Comparison of ENCODE assay signal across 19 cellular contexts in genomic region chr1:231705860-231706553, GRCh38.
DNase-seq lines count a peak whose midpoint lies in the region; ATAC-seq, FAIRE-seq and TF ChIP-seq lines count a peak whose summit lies in the region.
"Had no signal": no experiment of that assay in that cellular context is flagged by ENCODE, and none has a peak within 500 bp of the region (broad histone marks: within the 10 kb centered on the region; RNA-seq: fewer than 3 reads in every experiment).

No MANE protein-coding gene starts in this region.

- H3K4me3 ChIP-seq in IMR-90 (ENCODE audit: insufficient read depth, low read depth, low read length) (no peak overlapping the region), K562 (no peak overlapping the region)
- H3K4me3 ChIP-seq: SJSA1 had no signal

- TF ChIP-seq POLR2A in IMR-90 (IDR thresholded peaks at IDR 0.05; ENCODE audit: low read depth, low read length) (no peak), K562 (conservative IDR thresholded peaks at IDR 0.05) (no peak)

- no peak for FAIRE-seq in K562 (lab: Jason Lieb, UNC)
- FAIRE-seq: GM19239 had no signal

- H2BK120ac ChIP-seq in IMR-90 (ENCODE audit: low read depth, low read length), result no peak overlapping the region

- H3K14ac ChIP-seq in IMR-90 (replicated peaks; ENCODE audit: low read depth, low read length), result no peak overlapping the region

- H3K9me1 ChIP-seq in IMR-90 (ENCODE audit: insufficient read depth, low read length) (no peaks in the 10 kb centered on the region; the same call in 1 of the 2 replicates), K562 (ENCODE audit: control insufficient read depth, insufficient read depth, low read length) (no peaks in the 10 kb centered on the region)

- H2BK5ac ChIP-seq in IMR-90 (ENCODE audit: low read depth, low read length, poor library complexity, severe bottlenecking), result no peak overlapping the region

- H4K8ac ChIP-seq in IMR-90 (ENCODE audit: low read depth in 2 of 2, low read length in 2 of 2), result no peak overlapping the region

- no peak overlapping the region for H2BK15ac ChIP-seq in IMR-90 (ENCODE audit: low read depth, low read length)

- no peak overlapping the region for H3K4ac ChIP-seq in IMR-90 (ENCODE audit: low read depth, low read length)

- H3K23ac ChIP-seq in IMR-90 (ENCODE audit: low read depth, low read length), result no peak overlapping the region

- no peaks in the 10 kb centered on the region for H3K27me3 ChIP-seq in IMR-90 (ENCODE audit: control insufficient read depth, insufficient read depth, low read length)
- H3K27me3 ChIP-seq in K562 (ENCODE audit: control insufficient read depth in 2 of 2, insufficient read depth in 2 of 2, low read length in 2 of 2), result peaks cover 0 to 4% of the 10 kb centered on the region in 2 experiments; a peak in 1 of 5 replicates
- H3K27me3 ChIP-seq: SJSA1 had no signal

- POLR2A ChIA-PET in IMR-90 (lab: Charles Lee; ENCODE audit: unreplicated experiment) (no interaction called here), K562 (lab: Yijun Ruan, JAX) (no interaction called here)

- H3K4me1 ChIP-seq in IMR-90 (ENCODE audit: control insufficient read depth, insufficient read depth, low read length) (peaks cover 18% of the 10 kb centered on the region), K562 (replicated peaks in 1 of 2; ENCODE audit: control insufficient read depth in 2 of 2, insufficient read depth in 2 of 2, low read length in 2 of 2) (no peaks in the 10 kb centered on the region)

- no peak overlapping the region for H3K56ac ChIP-seq in IMR-90 (ENCODE audit: extremely low read depth, insufficient read depth, low read length)

- H4K5ac ChIP-seq in IMR-90 (ENCODE audit: low read depth, low read length), result no peak overlapping the region; the same call in 1 of the 2 replicates

- H3K4me2 ChIP-seq in IMR-90 (ENCODE audit: low read depth, low read length), result peak overlapping the region; percentile 17; the same call in 1 of the 2 replicates
- no peak overlapping the region for H3K4me2 ChIP-seq in K562 (ENCODE audit: insufficient read depth, low read length)

- TF ChIP-seq RAD21 in IMR-90 (IDR thresholded peaks at IDR 0.05; ENCODE audit: low read length), result no peak
- no peak for TF ChIP-seq RAD21 in K562 (CRISPR knock-in tag; conservative IDR thresholded peaks at IDR 0.05 in 1 of 2, IDR thresholded peaks at IDR 0.05 in 1 of 2)

- peak overlapping the region; percentile 75 to 91 (median 76) for H3K27ac Mint-ChIP-seq in nephron

- no peak overlapping the region for H3K27ac ChIP-seq in IMR-90 (ENCODE audit: insufficient read depth, low read length)
- H3K27ac ChIP-seq in K562 (ENCODE audit: extremely low read depth, low read depth, low read length), result no peak overlapping the region
- H3K27ac ChIP-seq: C4-2B, RWPE1, SJSA1 had no signal

- H3K27me3 Mint-ChIP-seq in nephron (ENCODE audit: low read depth), result no peaks in the 10 kb centered on the region

- H3K4me1 Mint-ChIP-seq in nephron, result peaks cover 36% of the 10 kb centered on the region

- no TSS peak for BruUV-seq in IMR-90 (replicated peaks; lab: Mats Ljungman, UMichigan)
- no TSS peak for BruUV-seq in K562 (replicated peaks; lab: Mats Ljungman, UMichigan)

- in situ Hi-C loops in IMR-90 (cut with MboI; ENCODE audit: low sequenced_read_pairs), result no loop called here
- in situ Hi-C loops in K562 (cut with MboI), result no loop called here

- intact Hi-C loops in IMR-90 (cut with micrococcal nuclease) (no loop called here), K562 (cut with micrococcal nuclease) (no loop called here)

- H4K91ac ChIP-seq in IMR-90 (ENCODE audit: insufficient read depth, low read depth, low read length), result no peak overlapping the region

- ATAC-seq in IMR-90 (ENCODE audit: low read depth), result no peak
- peak; percentile 54; the same call in 2 of the 3 replicates for ATAC-seq in K562
- no peak for ATAC-seq in HG03520 (IDR thresholded peaks at IDR 0.05; ENCODE audit: unreplicated experiment)

- no peak overlapping the region for H2AK9ac ChIP-seq in IMR-90 (replicated peaks; ENCODE audit: low read depth, low read length, poor library complexity)

- H3K9me3 ChIP-seq in IMR-90 (ENCODE audit: control insufficient read depth, insufficient read depth, low read length) (no peaks in the 10 kb centered on the region), K562 (replicated peaks; ENCODE audit: control insufficient read depth, insufficient read depth, low read depth, low read length) (no peaks in the 10 kb centered on the region)
- H3K9me3 ChIP-seq: SJSA1 had no signal

- TF ChIP-seq CTCF in IMR-90 (conservative IDR thresholded peaks at IDR 0.05; ENCODE audit: low read depth, low read length) (no peak), K562 (IDR thresholded peaks at IDR 0.05 in 2 of 3, conservative IDR thresholded peaks at IDR 0.05 in 1 of 3; ENCODE audit: insufficient read depth in 2 of 3, low read depth in 1 of 3, low read length in 3 of 3) (no peak), nephron (IDR thresholded peaks at IDR 0.05; ENCODE audit: unreplicated experiment in 3 of 3) (no peak)

- no peaks in the 10 kb centered on the region for H3K79me2 ChIP-seq in K562 (ENCODE audit: control insufficient read depth, insufficient read depth, low read length)

- H2AK5ac ChIP-seq in IMR-90 (ENCODE audit: low read depth, low read length), result no peak overlapping the region

- H4K20me1 ChIP-seq in IMR-90 (ENCODE audit: insufficient read depth, low read length) (no peaks in the 10 kb centered on the region), K562 (replicated peaks; ENCODE audit: control insufficient read depth, insufficient read depth, low read length) (no peaks in the 10 kb centered on the region)

- H3K4me3 Mint-ChIP-seq in nephron, result peak overlapping the region in 1 of 3 experiments; percentile 27

- peaks cover 3% of the 10 kb centered on the region; the same call in 1 of the 2 replicates for H3K36me3 ChIP-seq in IMR-90 (ENCODE audit: control insufficient read depth, insufficient read depth, low read length)
- no peaks in the 10 kb centered on the region for H3K36me3 ChIP-seq in K562 (ENCODE audit: control insufficient read depth, insufficient read depth, low read length)
- H3K36me3 ChIP-seq: SJSA1 had no signal

- CTCF ChIA-PET in IMR-90 (lab: Yijun Ruan, JAX), result no interaction called here
- CTCF ChIA-PET in K562 (lab: Yijun Ruan, JAX; ENCODE audit: low intra/inter-chr PET ratio), result no interaction called here

- H3K9ac ChIP-seq in IMR-90 (ENCODE audit: low read depth, low read length) (no peak overlapping the region), K562 (ENCODE audit: insufficient read depth in 1 of 2, low read depth in 2 of 2, low read length in 2 of 2) (no peak overlapping the region)

- no peak for TF ChIP-seq EP300 in K562 (IDR thresholded peaks at IDR 0.05; ENCODE audit: low read length)

- DNase-seq in CMK (ENCODE audit: low read depth) (peak; percentile 9), IMR-90 (no peak), K562 (ENCODE audit: extremely low read depth in 1 of 4, low spot score in 3 of 4) (no peak), NCI-H146 treated with DMSO at 0.1 percent for 48 hours (lab: John Stamatoyannopoulos, UW; ENCODE audit: unreplicated experiment) (no peak)
- no peak for DNase-seq in activated CD4-positive, alpha-beta T cell treated with anti-CD3 and anti-CD28 coated beads for 48 hours
- DNase-seq: DMS153, EL, H7, MV-4-11, NCI-H1417, NCI-H2029, NCI-H2171, PC-3 had no signal

- peak overlapping the region; percentile 25; the same call in 1 of the 2 replicates for H3K18ac ChIP-seq in IMR-90 (ENCODE audit: low read depth, low read length)

- no peaks in the 10 kb centered on the region for H3K79me1 ChIP-seq in IMR-90 (ENCODE audit: low read depth in 1 of 2, low read length in 2 of 2)

- dilution Hi-C loops in IMR-90 (cut with HindIII; ENCODE audit: low sequenced_read_pairs, unreplicated experiment), result no loop called here

- 80% methylated on average over 1 of the region's 6 CpGs; no CpG with 5 or more reads in 1 of the 2 experiments for WGBS in IMR-90 (ENCODE audit: extremely low coverage in 2 of 2, insufficient read length in 1 of 2), 2 experiments
- whole genome bisulfite sequencing in K562 (ENCODE audit: insufficient coverage, low coverage, missing lambda C conversion rate), result 0% methylated on average over 6 of the region's 6 CpGs

- H3K36me3 Mint-ChIP-seq in nephron (ENCODE audit: low read depth), result peaks cover 13% of the 10 kb centered on the region

- H2AFZ ChIP-seq in IMR-90 (replicated peaks; ENCODE audit: low read length, poor library complexity), result no peak overlapping the region
- H2AFZ ChIP-seq in K562 (ENCODE audit: low read depth, low read length), result no peak overlapping the region

- no peak overlapping the region for H2BK20ac ChIP-seq in IMR-90 (ENCODE audit: low read depth, low read length)

- no peaks in the 10 kb centered on the region for H3K9me3 Mint-ChIP-seq in nephron

TF ChIP-seq in IMR-90, 13 proteins besides CTCF, POLR2A, EP300 and RAD21:
- TF ChIP-seq USF2 (IDR thresholded peaks at IDR 0.05; ENCODE audit: low read depth, low read length), result no peak
- TF ChIP-seq MAFK (IDR thresholded peaks at IDR 0.05; ENCODE audit: low read depth, low read length), result no peak
- TF ChIP-seq SMC3 (IDR thresholded peaks at IDR 0.05; ENCODE audit: low read depth, low read length), result no peak
- no peak for TF ChIP-seq RFX5 (IDR thresholded peaks at IDR 0.05; ENCODE audit: low read depth, low read length)

TF ChIP-seq in K562, 482 proteins besides CTCF, POLR2A, EP300 and RAD21:
- TF ChIP-seq SPI1 (IDR thresholded peaks at IDR 0.05; ENCODE audit: borderline replicate concordance, low read depth, low read length) (no peak), HOMEZ (CRISPR knock-in tag; IDR thresholded peaks at IDR 0.05) (no peak), ZNF75A (CRISPR knock-in tag; IDR thresholded peaks at IDR 0.05) (peak; percentile 80; the same call in 1 of the 2 replicates)
